8 cellular contexts compared by ENCODE assay signal in genomic region chr5:180830253-180831138, GRCh38. TPM values are rescaled to one million over a fixed set of nuclear protein-coding genes. Genes with fewer than 3 reads are reported as not detected.
DNase-seq lines count a peak whose midpoint lies in the region; ATAC-seq and TF ChIP-seq lines count a peak whose summit lies in the region.

No MANE protein-coding gene starts in this region.

- peaks cover 6% of the 10 kb centered on the region for H3K9me3 Mint-ChIP-seq in activated naive CD8-positive, alpha-beta T cell treated with anti-CD3 and anti-CD28 coated beads for 36 hours

- 19 to 24% (median 23%) methylated on average over 33 to 35 of the region's 35 CpGs for WGBS in heart left ventricle, 4 donors
- 13 to 14% (median 13%) methylated on average over 31 to 35 of the region's 35 CpGs for WGBS in psoas muscle, 3 donors

- H3K4me1 ChIP-seq in heart left ventricle (peaks cover 0 to 65% (median 34%) of the 10 kb centered on the region in 12 donors), psoas muscle (peaks cover 22% of the 10 kb centered on the region)

- H3K27me3 Mint-ChIP-seq in activated naive CD8-positive, alpha-beta T cell treated with anti-CD3 and anti-CD28 coated beads for 36 hours, result no peaks in the 10 kb centered on the region

- intact Hi-C loops in heart left ventricle (cut with DNase I), result loop anchor here in 6 of 10 donors (2.0 to 5.0 kb wide), 5 partner anchors 20 to 43 kb away; partner anchors contain the start of genes ZFP62 (in 2 of the 6) and MGAT1 (in 1 of the 6)
- intact Hi-C loops in psoas muscle (cut with DNase I), result loop anchor here in 1 of 2 donors (2.0 to 10.0 kb wide), 3 partner anchors 20 to 46 kb away; no protein-coding TSS in a partner anchor

- H3K36me3 ChIP-seq in BJ (ENCODE audit: control insufficient read depth, insufficient read depth, low read length), result peaks cover 2% of the 10 kb centered on the region; the same call in 1 of the 2 replicates
- H3K36me3 ChIP-seq in heart left ventricle, result peaks cover 0 to 29% (median 13%) of the 10 kb centered on the region in 9 donors
- H3K36me3 ChIP-seq in psoas muscle (ENCODE audit: insufficient read depth in 1 of 2, low read depth in 1 of 2), result peaks cover 0 to 19% of the 10 kb centered on the region in 2 donors

- H3K36me3 Mint-ChIP-seq in activated naive CD8-positive, alpha-beta T cell treated with anti-CD3 and anti-CD28 coated beads for 36 hours, result peaks cover 42% of the 10 kb centered on the region

- H3K27me3 ChIP-seq in BJ (ENCODE audit: control insufficient read depth, insufficient read depth, low read length) (no peaks in the 10 kb centered on the region), heart left ventricle (no peaks in the 10 kb centered on the region), psoas muscle (ENCODE audit: insufficient read depth in 3 of 3, low read length in 2 of 3) (no peaks in the 10 kb centered on the region)

- H3K9me3 ChIP-seq in heart left ventricle (peaks cover 0 to 19% (median 3%) of the 10 kb centered on the region in 12 donors), psoas muscle (no peaks in the 10 kb centered on the region)

- CTCF ChIA-PET in BJ (lab: Yijun Ruan, JAX), result interaction anchor here (0.5 to 2.2 kb wide), 7 partner anchors 9 to 354 kb away, joined by 3 to 8 read pairs (median 4); no protein-coding TSS in a partner anchor

- peak; percentile 64 for TF ChIP-seq POLR2A in GM19099 (IDR thresholded peaks at IDR 0.05; ENCODE audit: extremely low read depth, insufficient read length, low read depth)
- TF ChIP-seq POLR2A in Raji (IDR thresholded peaks at IDR 0.05; ENCODE audit: insufficient read depth, low read depth, low read length), result 0 out of 2 replicates have a peak, but pooled peaks have one; percentile 29
- no peak for TF ChIP-seq POLR2A in heart left ventricle (IDR thresholded peaks at IDR 0.05)

- peak; percentile 55 for ATAC-seq in HG03354 (IDR thresholded peaks at IDR 0.05; ENCODE audit: poor library complexity, severe bottlenecking, unreplicated experiment)
- peak; percentile 51 to 77 (median 72) for ATAC-seq in heart left ventricle
- peak; percentile 70 to 83 (median 77) for ATAC-seq in psoas muscle

- H3K27ac ChIP-seq in heart left ventricle (peak overlapping the region; percentile 94 to 100 (median 98)), psoas muscle (peak overlapping the region; percentile 95)

- no peak for DNase-seq in BJ (ENCODE audit: low read depth)
- DNase-seq in activated naive CD8-positive, alpha-beta T cell treated with anti-CD3 and anti-CD28 coated beads for 36 hours, result no peak
- peak; percentile 74 to 83 (median 76) for DNase-seq in heart left ventricle
- DNase-seq in psoas muscle, result peak; percentile 64 to 84
- no peak for DNase-seq in kidney glomerular epithelial cell (lab: John Stamatoyannopoulos, UW)

- H3K27ac Mint-ChIP-seq in activated naive CD8-positive, alpha-beta T cell treated with anti-CD3 and anti-CD28 coated beads for 36 hours, result peak overlapping the region; percentile 99

- H3K4me3 ChIP-seq in BJ (ENCODE audit: low read depth, low read length) (peak overlapping the region; percentile 47), heart left ventricle (peak overlapping the region; percentile 67 to 100 (median 87)), psoas muscle (peak overlapping the region; percentile 81)

- TF ChIP-seq CTCF in BJ (IDR thresholded peaks at IDR 0.05; ENCODE audit: insufficient read depth, low read depth, low read length), result no peak
- TF ChIP-seq CTCF in heart left ventricle (IDR thresholded peaks at IDR 0.05), result peak in 1 of 12 donors; percentile 7
- no peak for TF ChIP-seq CTCF in psoas muscle (IDR thresholded peaks at IDR 0.05)

- POLR2A ChIA-PET in BJ (lab: Charles Lee), result no interaction called here

- H3K4me1 Mint-ChIP-seq in activated naive CD8-positive, alpha-beta T cell treated with anti-CD3 and anti-CD28 coated beads for 36 hours, result peaks cover 40% of the 10 kb centered on the region

- H3K4me3 Mint-ChIP-seq in activated naive CD8-positive, alpha-beta T cell treated with anti-CD3 and anti-CD28 coated beads for 36 hours, result peak overlapping the region; percentile 98

RNA-seq across cellular contexts. Expression of gene MGAT1, which starts 27.9 kb away (rescaled TPM):
- polyA plus RNA-seq in BJ (2011; rRNA removed), result 156 and 197 TPM in 2 replicates
- 86.8 and 131 TPM in 2 replicates for polyA minus RNA-seq in BJ (2011; rRNA and poly(A)+ RNA removed)
- 100 to 1,000 TPM in 1 of 2 experiments, 10 to 100 TPM in 1; 99.1 to 101 TPM for total RNA-seq in activated naive CD8-positive, alpha-beta T cell treated with anti-CD3 and anti-CD28 coated beads for 36 hours
- total RNA-seq in heart left ventricle, result 100 to 1,000 TPM in 3 of 9 donors, 10 to 100 TPM in 6; 50.9 to 162 (median 83.5) TPM
- 100 to 1,000 TPM in 1 of 2 donors, 10 to 100 TPM in 1; 64.5 to 199 TPM for polyA plus RNA-seq in heart left ventricle
- 10 to 100 TPM; 53.6 to 92.3 (median 70.0) TPM for total RNA-seq in psoas muscle
- polyA plus RNA-seq in psoas muscle, result 100 to 1,000 TPM in 1 of 3 donors, 10 to 100 TPM in 2; 68.1 to 134 (median 77.8) TPM

RNA-seq across cellular contexts. Expression of gene ZFP62, which starts 30.6 kb away (rescaled TPM):
- polyA plus RNA-seq in BJ (2011; rRNA removed), result 5.4 and 9.3 TPM in 2 replicates
- 5.5 and 6.5 TPM in 2 replicates for polyA minus RNA-seq in BJ (2011; rRNA and poly(A)+ RNA removed)
- 10 to 100 TPM; 21.2 to 23.7 TPM for total RNA-seq in activated naive CD8-positive, alpha-beta T cell treated with anti-CD3 and anti-CD28 coated beads for 36 hours
- total RNA-seq in heart left ventricle, result 10 to 100 TPM in 8 of 9 donors, 1 to 10 TPM in 1; 9.4 to 18.6 (median 13.8) TPM
- polyA plus RNA-seq in heart left ventricle, result 10 to 100 TPM; 10.6 to 13.6 TPM
- 10 to 100 TPM; 11.0 to 14.6 (median 12.8) TPM for total RNA-seq in psoas muscle
- 10 to 100 TPM in 1 of 3 donors, 1 to 10 TPM in 2; 6.0 to 25.6 (median 8.6) TPM for polyA plus RNA-seq in psoas muscle

Comparison
In these comparisons a context has a peak if more than half of its experiments do, and no peak if none do; other contexts are left out.
1. DNase-seq: peak in heart left ventricle (5 of 5) and psoas muscle (2 of 2); none in BJ (single experiment), activated naive CD8-positive, alpha-beta T cell treated with anti-CD3 and anti-CD28 coated beads for 36 hours (single experiment) and kidney glomerular epithelial cell (single experiment).
2. POLR2A ChIP-seq: peak in GM19099 (single experiment) and Raji (single experiment); none in heart left ventricle (0 of 2).
3. Peak in every context shown above with its lines, with median percentiles within 50 percentile points of each other: H3K4me3 ChIP-seq and ATAC-seq.